1 cellular context compared by ENCODE assay signal in the genomic region with DNA sequence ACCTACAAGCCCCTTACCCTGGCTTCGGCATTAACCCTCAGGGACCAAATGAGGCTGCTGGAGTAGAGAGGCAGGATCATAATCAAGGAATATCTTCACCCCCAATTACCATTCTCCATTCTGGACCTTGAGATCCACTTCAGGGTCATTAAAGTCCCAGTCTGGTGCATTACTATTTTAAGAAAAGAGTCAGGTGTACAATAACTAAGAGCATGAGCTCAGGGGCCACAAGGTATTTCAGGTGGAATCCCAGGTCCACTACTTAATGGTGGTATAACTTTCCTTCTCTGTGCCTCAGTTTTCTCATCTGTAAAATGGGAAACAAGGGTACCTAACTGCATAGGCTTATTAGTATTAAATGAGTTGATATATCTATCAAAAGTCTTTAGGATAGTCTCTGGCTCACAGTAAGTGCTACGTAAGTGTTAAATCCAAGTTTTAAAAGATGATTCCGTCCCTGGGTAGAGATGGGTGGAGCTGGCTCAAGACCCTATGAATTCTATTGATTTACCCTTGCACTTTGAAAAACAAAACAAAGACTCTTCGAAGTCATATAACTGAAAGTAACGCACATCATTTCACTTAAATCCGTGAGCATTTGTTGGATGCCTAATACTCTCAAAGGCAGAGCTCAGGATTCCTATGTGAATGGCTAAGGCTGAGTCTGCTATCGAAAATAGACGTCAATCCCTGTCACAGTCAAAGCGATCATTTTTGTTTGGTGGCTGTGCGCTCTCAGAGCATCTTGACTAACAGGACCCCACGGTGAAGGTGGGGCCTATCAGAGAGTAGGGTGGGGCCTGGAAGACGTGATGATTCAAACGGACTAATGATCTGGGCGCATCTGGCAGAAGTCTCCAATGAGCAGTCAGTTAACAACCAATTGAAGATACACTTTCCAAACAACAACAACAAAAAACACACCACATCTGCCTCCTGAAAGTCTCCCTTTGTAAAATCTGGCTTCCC.
A peak's percentile ranks its signal among the peaks of the same experiment; 100 is the strongest.
TF ChIP-seq lines count a peak whose summit lies in the region.

No MANE protein-coding gene starts in this region.

TF ChIP-seq in K562, 482 proteins besides CTCF, POLR2A, EP300 and RAD21 (continues in another document):
- TF ChIP-seq TEAD2 (tag; IDR thresholded peaks at IDR 0.05) (no peak), MCM2 (IDR thresholded peaks at IDR 0.05; ENCODE audit: low read depth) (no peak), SIX5 (IDR thresholded peaks at IDR 0.05; ENCODE audit: borderline replicate concordance in 1 of 2, insufficient read depth in 1 of 2, low read depth in 1 of 2, low read length in 2 of 2) (no peak), HDAC8 (tag; IDR thresholded peaks at IDR 0.05) (0 out of 2 replicates have a peak, but pooled peaks have one; percentile 67), CHD4 (IDR thresholded peaks at IDR 0.05; ENCODE audit: insufficient read depth, insufficient replicate concordance, low read depth, low read length, poor library complexity, severe bottlenecking) (peak; percentile 100), BRD4 (IDR thresholded peaks at IDR 0.05) (peak; percentile 80), RAD51 (IDR thresholded peaks at IDR 0.05; ENCODE audit: borderline replicate concordance, low read depth) (no peak; the same call in 1 of the 2 replicates), SAP30 (IDR thresholded peaks at IDR 0.05; ENCODE audit: borderline replicate concordance, insufficient read depth, low read depth, low read length, poor library complexity, severe bottlenecking) (no peak), RERE (CRISPR knock-in tag; IDR thresholded peaks at IDR 0.05; ENCODE audit: borderline replicate concordance) (no peak), BACH1 (tag; IDR thresholded peaks at IDR 0.05) (no peak), EP400 (IDR thresholded peaks at IDR 0.05) (no peak), FOXJ2 (tag; IDR thresholded peaks at IDR 0.05) (no peak), NEUROD1 (IDR thresholded peaks at IDR 0.05; ENCODE audit: borderline replicate concordance, low read depth, low read length, partially characterized antibody) (no peak), STAT5A (IDR thresholded peaks at IDR 0.05; ENCODE audit: borderline replicate concordance, low read length) (peak; percentile 32), PHF20 (IDR thresholded peaks at IDR 0.05; ENCODE audit: partially characterized antibody) (peak; percentile 86), NFIC (IDR thresholded peaks at IDR 0.05) (no peak), CTBP1 (IDR thresholded peaks at IDR 0.05; ENCODE audit: borderline replicate concordance) (no peak), ZFPM2 (CRISPR knock-in tag; IDR thresholded peaks at IDR 0.05) (no peak), SP1 (CRISPR knock-in tag; IDR thresholded peaks at IDR 0.05) (no peak), HLTF (IDR thresholded peaks at IDR 0.05) (no peak), MYBL2 (IDR thresholded peaks at IDR 0.05; ENCODE audit: low read depth) (peak; percentile 57), MYBL2 (CRISPR knock-in tag; IDR thresholded peaks at IDR 0.05; ENCODE audit: borderline replicate concordance) (no peak), NCOR1 (IDR thresholded peaks at IDR 0.05) (no peak; the same call in 1 of the 2 replicates), CBFA2T2 (conservative IDR thresholded peaks at IDR 0.05) (no peak; the same call in 1 of the 2 replicates), THRA (IDR thresholded peaks at IDR 0.05) (no peak), RCOR1 (IDR thresholded peaks at IDR 0.05; ENCODE audit: borderline replicate concordance in 1 of 2, low read depth in 2 of 2, low read length in 2 of 2) (peak; percentile 89 to 99), ZNF124 (CRISPR knock-in tag; IDR thresholded peaks at IDR 0.05) (no peak), SRF (CRISPR knock-in tag; IDR thresholded peaks at IDR 0.05) (0 out of 4 replicates have a peak, but pooled peaks of 1 of the 2 experiments have one; percentile 1), SMAD2 (IDR thresholded peaks at IDR 0.05; ENCODE audit: low read depth, low read length) (no peak), ZC3H11A (IDR thresholded peaks at IDR 0.05; ENCODE audit: low read depth, low read length) (no peak), NFXL1 (CRISPR knock-in tag; IDR thresholded peaks at IDR 0.05) (peak; percentile 7; the same call in 1 of the 2 replicates), ARNT (IDR thresholded peaks at IDR 0.05) (peak; percentile 62 to 68; a peak in 2 of 4 replicates), ATF7 (IDR thresholded peaks at IDR 0.05) (no peak), KLF6 (CRISPR knock-in tag; IDR thresholded peaks at IDR 0.05; ENCODE audit: borderline replicate concordance) (no peak), ZNF589 (CRISPR knock-in tag; IDR thresholded peaks at IDR 0.05; ENCODE audit: low read depth) (peak; percentile 52; the same call in 1 of the 2 replicates), SETDB1 (IDR thresholded peaks at IDR 0.05; ENCODE audit: low read length) (no peak), ZNF143 (CRISPR knock-in tag; IDR thresholded peaks at IDR 0.05) (no peak), LCOR (CRISPR knock-in tag; IDR thresholded peaks at IDR 0.05) (peak; percentile 16; the same call in 1 of the 2 replicates), ZC3H4 (CRISPR knock-in tag; IDR thresholded peaks at IDR 0.05; ENCODE audit: borderline replicate concordance) (no peak), ZNF23 (CRISPR knock-in tag; IDR thresholded peaks at IDR 0.05) (no peak), ZNF274 (IDR thresholded peaks at IDR 0.05; ENCODE audit: borderline replicate concordance, low read depth, low read length) (no peak), KLF13 (tag; IDR thresholded peaks at IDR 0.05; ENCODE audit: borderline replicate concordance, low read depth) (no peak), SAFB2 (IDR thresholded peaks at IDR 0.05; ENCODE audit: borderline replicate concordance, low read depth, low read length, severe bottlenecking) (no peak), ZNF717 (CRISPR knock-in tag; IDR thresholded peaks at IDR 0.05) (no peak), CBFB (CRISPR knock-in tag; IDR thresholded peaks at IDR 0.05) (no peak), MTF1 (CRISPR knock-in tag; IDR thresholded peaks at IDR 0.05; ENCODE audit: borderline replicate concordance) (no peak)
- TF ChIP-seq, protein P1, sequence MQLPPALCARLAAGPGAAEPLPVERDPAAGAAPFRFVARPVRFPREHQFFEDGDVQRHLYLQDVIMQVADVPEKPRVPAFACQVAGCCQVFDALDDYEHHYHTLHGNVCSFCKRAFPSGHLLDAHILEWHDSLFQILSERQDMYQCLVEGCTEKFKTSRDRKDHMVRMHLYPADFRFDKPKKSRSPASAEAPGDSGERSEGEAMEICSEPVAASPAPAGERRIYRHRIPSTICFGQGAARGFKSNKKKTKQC (CRISPR knock-in tag; IDR thresholded peaks at IDR 0.05): no peak
- TF ChIP-seq, protein P2, sequence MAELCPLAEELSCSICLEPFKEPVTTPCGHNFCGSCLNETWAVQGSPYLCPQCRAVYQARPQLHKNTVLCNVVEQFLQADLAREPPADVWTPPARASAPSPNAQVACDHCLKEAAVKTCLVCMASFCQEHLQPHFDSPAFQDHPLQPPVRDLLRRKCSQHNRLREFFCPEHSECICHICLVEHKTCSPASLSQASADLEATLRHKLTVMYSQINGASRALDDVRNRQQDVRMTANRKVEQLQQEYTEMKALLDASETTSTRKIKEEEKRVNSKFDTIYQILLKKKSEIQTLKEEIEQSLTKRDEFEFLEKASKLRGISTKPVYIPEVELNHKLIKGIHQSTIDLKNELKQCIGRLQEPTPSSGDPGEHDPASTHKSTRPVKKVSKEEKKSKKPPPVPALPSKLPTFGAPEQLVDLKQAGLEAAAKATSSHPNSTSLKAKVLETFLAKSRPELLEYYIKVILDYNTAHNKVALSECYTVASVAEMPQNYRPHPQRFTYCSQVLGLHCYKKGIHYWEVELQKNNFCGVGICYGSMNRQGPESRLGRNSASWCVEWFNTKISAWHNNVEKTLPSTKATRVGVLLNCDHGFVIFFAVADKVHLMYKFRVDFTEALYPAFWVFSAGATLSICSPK (IDR thresholded peaks at IDR 0.05; ENCODE audit: borderline replicate concordance): no peak
- TF ChIP-seq, protein P3, sequence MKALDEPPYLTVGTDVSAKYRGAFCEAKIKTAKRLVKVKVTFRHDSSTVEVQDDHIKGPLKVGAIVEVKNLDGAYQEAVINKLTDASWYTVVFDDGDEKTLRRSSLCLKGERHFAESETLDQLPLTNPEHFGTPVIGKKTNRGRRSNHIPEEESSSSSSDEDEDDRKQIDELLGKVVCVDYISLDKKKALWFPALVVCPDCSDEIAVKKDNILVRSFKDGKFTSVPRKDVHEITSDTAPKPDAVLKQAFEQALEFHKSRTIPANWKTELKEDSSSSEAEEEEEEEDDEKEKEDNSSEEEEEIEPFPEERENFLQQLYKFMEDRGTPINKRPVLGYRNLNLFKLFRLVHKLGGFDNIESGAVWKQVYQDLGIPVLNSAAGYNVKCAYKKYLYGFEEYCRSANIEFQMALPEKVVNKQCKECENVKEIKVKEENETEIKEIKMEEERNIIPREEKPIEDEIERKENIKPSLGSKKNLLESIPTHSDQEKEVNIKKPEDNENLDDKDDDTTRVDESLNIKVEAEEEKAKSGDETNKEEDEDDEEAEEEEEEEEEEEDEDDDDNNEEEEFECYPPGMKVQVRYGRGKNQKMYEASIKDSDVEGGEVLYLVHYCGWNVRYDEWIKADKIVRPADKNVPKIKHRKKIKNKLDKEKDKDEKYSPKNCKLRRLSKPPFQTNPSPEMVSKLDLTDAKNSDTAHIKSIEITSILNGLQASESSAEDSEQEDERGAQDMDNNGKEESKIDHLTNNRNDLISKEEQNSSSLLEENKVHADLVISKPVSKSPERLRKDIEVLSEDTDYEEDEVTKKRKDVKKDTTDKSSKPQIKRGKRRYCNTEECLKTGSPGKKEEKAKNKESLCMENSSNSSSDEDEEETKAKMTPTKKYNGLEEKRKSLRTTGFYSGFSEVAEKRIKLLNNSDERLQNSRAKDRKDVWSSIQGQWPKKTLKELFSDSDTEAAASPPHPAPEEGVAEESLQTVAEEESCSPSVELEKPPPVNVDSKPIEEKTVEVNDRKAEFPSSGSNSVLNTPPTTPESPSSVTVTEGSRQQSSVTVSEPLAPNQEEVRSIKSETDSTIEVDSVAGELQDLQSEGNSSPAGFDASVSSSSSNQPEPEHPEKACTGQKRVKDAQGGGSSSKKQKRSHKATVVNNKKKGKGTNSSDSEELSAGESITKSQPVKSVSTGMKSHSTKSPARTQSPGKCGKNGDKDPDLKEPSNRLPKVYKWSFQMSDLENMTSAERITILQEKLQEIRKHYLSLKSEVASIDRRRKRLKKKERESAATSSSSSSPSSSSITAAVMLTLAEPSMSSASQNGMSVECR (CRISPR knock-in tag; IDR thresholded peaks at IDR 0.05): no peak
- TF ChIP-seq, protein P4, sequence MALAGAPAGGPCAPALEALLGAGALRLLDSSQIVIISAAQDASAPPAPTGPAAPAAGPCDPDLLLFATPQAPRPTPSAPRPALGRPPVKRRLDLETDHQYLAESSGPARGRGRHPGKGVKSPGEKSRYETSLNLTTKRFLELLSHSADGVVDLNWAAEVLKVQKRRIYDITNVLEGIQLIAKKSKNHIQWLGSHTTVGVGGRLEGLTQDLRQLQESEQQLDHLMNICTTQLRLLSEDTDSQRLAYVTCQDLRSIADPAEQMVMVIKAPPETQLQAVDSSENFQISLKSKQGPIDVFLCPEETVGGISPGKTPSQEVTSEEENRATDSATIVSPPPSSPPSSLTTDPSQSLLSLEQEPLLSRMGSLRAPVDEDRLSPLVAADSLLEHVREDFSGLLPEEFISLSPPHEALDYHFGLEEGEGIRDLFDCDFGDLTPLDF (CRISPR knock-in tag; IDR thresholded peaks at IDR 0.05): no peak
- TF ChIP-seq, protein P5, sequence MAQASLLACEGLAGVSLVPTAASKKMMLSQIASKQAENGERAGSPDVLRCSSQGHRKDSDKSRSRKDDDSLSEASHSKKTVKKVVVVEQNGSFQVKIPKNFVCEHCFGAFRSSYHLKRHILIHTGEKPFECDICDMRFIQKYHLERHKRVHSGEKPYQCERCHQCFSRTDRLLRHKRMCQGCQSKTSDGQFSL (CRISPR knock-in tag; IDR thresholded peaks at IDR 0.05): no peak
- TF ChIP-seq, protein P5 (tag; IDR thresholded peaks at IDR 0.05): no peak
